In genomic region chr2:179344970-179345369, GRCh38 we compare ENCODE assay signal across 14 cellular contexts.
DNase-seq lines count a peak whose midpoint lies in the region; ATAC-seq and TF ChIP-seq lines count a peak whose summit lies in the region.
"Had no signal": no experiment of that assay in that cellular context is flagged by ENCODE, and none has a peak within 500 bp of the region (broad histone marks: within the 10 kb centered on the region; RNA-seq: fewer than 3 reads in every experiment).

No MANE protein-coding gene starts in this region.

- H3K4me3 ChIP-seq in HCT116 (replicated peaks in 1 of 2; ENCODE audit: low read depth in 1 of 2, low read length in 2 of 2) (no peak overlapping the region), right atrium auricular region (no peak overlapping the region), smooth muscle cell (no peak overlapping the region)
- H3K4me3 ChIP-seq: left lung had no signal

- POLR2A ChIA-PET in HCT116 (lab: Charles Lee), result no interaction called here
- POLR2A ChIA-PET in MCF 10A (lab: Yijun Ruan, JAX), result no interaction called here
- POLR2A ChIA-PET in activated CD4-positive, alpha-beta T cell treated with anti-CD3 and anti-CD28 coated beads for 36 hours (lab: Charles Lee), result no interaction called here

- H3K27me3 ChIP-seq in HCT116 (ENCODE audit: insufficient read depth, low read length) (no peaks in the 10 kb centered on the region), right atrium auricular region (no peaks in the 10 kb centered on the region), smooth muscle cell (ENCODE audit: low read depth) (no peaks in the 10 kb centered on the region)
- H3K27me3 ChIP-seq: left lung, neutrophil had no signal

- H3K27me3 Mint-ChIP-seq in MCF 10A (ENCODE audit: insufficient read depth, unreplicated experiment), result no peaks in the 10 kb centered on the region
- H3K27me3 Mint-ChIP-seq in activated CD4-positive, alpha-beta T cell treated with anti-CD3 and anti-CD28 coated beads for 36 hours, result no peaks in the 10 kb centered on the region
- H3K27me3 Mint-ChIP-seq: T-cell had no signal

- H4K20me1 ChIP-seq in HCT116 (ENCODE audit: insufficient read depth), result no peaks in the 10 kb centered on the region
- no peaks in the 10 kb centered on the region for H4K20me1 ChIP-seq in smooth muscle cell (ENCODE audit: low read depth)

- H3F3A ChIP-seq in smooth muscle cell (ENCODE audit: low read depth), result no peaks in the 10 kb centered on the region

- no peak overlapping the region for H3K4me3 Mint-ChIP-seq in MCF 10A (ENCODE audit: unreplicated experiment)
- H3K4me3 Mint-ChIP-seq in activated CD4-positive, alpha-beta T cell treated with anti-CD3 and anti-CD28 coated beads for 36 hours, result no peak overlapping the region
- H3K4me3 Mint-ChIP-seq: T-cell had no signal

- H3K4me2 ChIP-seq in HCT116 (ENCODE audit: low read length) (no peak overlapping the region), smooth muscle cell (peak overlapping the region; percentile 38)

- H3K4me1 Mint-ChIP-seq in MCF 10A (ENCODE audit: insufficient read depth, unreplicated experiment), result peaks cover 22% of the 10 kb centered on the region
- no peaks in the 10 kb centered on the region for H3K4me1 Mint-ChIP-seq in activated CD4-positive, alpha-beta T cell treated with anti-CD3 and anti-CD28 coated beads for 36 hours
- H3K4me1 Mint-ChIP-seq: T-cell had no signal

- TF ChIP-seq CTCF in HCT116 (IDR thresholded peaks at IDR 0.05 in 2 of 3, conservative IDR thresholded peaks at IDR 0.05 in 1 of 3; ENCODE audit: borderline replicate concordance in 1 of 3, insufficient read depth in 1 of 3, low read depth in 2 of 3, low read length in 2 of 3) (no peak), MCF 10A (IDR thresholded peaks at IDR 0.05; ENCODE audit: unreplicated experiment) (no peak), right atrium auricular region (IDR thresholded peaks at IDR 0.05) (no peak), smooth muscle cell (IDR thresholded peaks at IDR 0.05; ENCODE audit: borderline replicate concordance, insufficient read depth, poor library complexity, severe bottlenecking) (no peak)

- H3K27ac ChIP-seq in HCT116 (ENCODE audit: low read depth, low read length), result no peak overlapping the region
- H3K27ac ChIP-seq in right atrium auricular region, result peak overlapping the region; percentile 57 to 61
- H3K27ac ChIP-seq in smooth muscle cell (ENCODE audit: low read depth), result peak overlapping the region; percentile 52
- H3K27ac ChIP-seq: left lung, neutrophil had no signal

- H3K36me3 Mint-ChIP-seq in MCF 10A (ENCODE audit: insufficient read depth, unreplicated experiment), result no peaks in the 10 kb centered on the region
- no peaks in the 10 kb centered on the region for H3K36me3 Mint-ChIP-seq in activated CD4-positive, alpha-beta T cell treated with anti-CD3 and anti-CD28 coated beads for 36 hours (ENCODE audit: low read depth)
- H3K36me3 Mint-ChIP-seq: T-cell had no signal

- H3K9me3 Mint-ChIP-seq in MCF 10A (ENCODE audit: unreplicated experiment), result no peaks in the 10 kb centered on the region
- no peaks in the 10 kb centered on the region for H3K9me3 Mint-ChIP-seq in activated CD4-positive, alpha-beta T cell treated with anti-CD3 and anti-CD28 coated beads for 36 hours (ENCODE audit: low read depth)
- H3K9me3 Mint-ChIP-seq: T-cell had no signal

- H2AFZ ChIP-seq in HCT116 (ENCODE audit: low read depth, low read length, poor library complexity, severe bottlenecking) (peak overlapping the region; percentile 69), smooth muscle cell (ENCODE audit: low read depth) (peak overlapping the region; percentile 83)

- peaks cover 7 to 11% of the 10 kb centered on the region in 2 experiments; a peak in 2 of 4 replicates for H3K4me1 ChIP-seq in HCT116 (ENCODE audit: control insufficient read depth in 1 of 2, insufficient read depth in 2 of 2, low read length in 2 of 2)
- H3K4me1 ChIP-seq in right atrium auricular region, result peaks cover 0 to 6% of the 10 kb centered on the region in 2 donors
- peaks cover 10% of the 10 kb centered on the region for H3K4me1 ChIP-seq in smooth muscle cell (ENCODE audit: low read depth)

- TF ChIP-seq POLR2A in HCT116 (IDR thresholded peaks at IDR 0.05; ENCODE audit: borderline replicate concordance, extremely low read depth, insufficient read depth, insufficient read length), result no peak

- no TSS peak for BruUV-seq in HCT116 (replicated peaks; lab: Mats Ljungman, UMichigan)
- no TSS peak for BruUV-seq in MCF 10A (replicated peaks; lab: Mats Ljungman, UMichigan)

- no peak for ATAC-seq in HCT116
- ATAC-seq in activated CD4-positive, alpha-beta T cell treated with anti-CD3 and anti-CD28 coated beads for 36 hours, result no peak
- ATAC-seq: T-cell had no signal

- H3K79me2 ChIP-seq in HCT116 (ENCODE audit: insufficient read depth, low read length), result no peaks in the 10 kb centered on the region
- H3K79me2 ChIP-seq in smooth muscle cell (ENCODE audit: low read depth), result no peaks in the 10 kb centered on the region

- intact Hi-C loops in HCT116 (cut with micrococcal nuclease), result no loop called here
- intact Hi-C loops in MCF 10A (cut with micrococcal nuclease), result no loop called here
- intact Hi-C loops in activated CD4-positive, alpha-beta T cell treated with anti-CD3 and anti-CD28 coated beads for 36 hours (cut with DNase I, micrococcal nuclease), result no loop called here

- H3K9me3 ChIP-seq in HCT116 (ENCODE audit: control insufficient read depth in 1 of 2, insufficient read depth in 1 of 2, low read depth in 1 of 2, low read length in 2 of 2) (no peaks in the 10 kb centered on the region), right atrium auricular region (no peaks in the 10 kb centered on the region), smooth muscle cell (replicated peaks; ENCODE audit: low read depth) (no peaks in the 10 kb centered on the region)
- H3K9me3 ChIP-seq: left lung, neutrophil had no signal

- no peak for TF ChIP-seq RAD21 in HCT116 (IDR thresholded peaks at IDR 0.05; ENCODE audit: low read depth)

- H3K27ac Mint-ChIP-seq in MCF 10A (ENCODE audit: low read depth, unreplicated experiment), result peak overlapping the region; percentile 62
- no peak overlapping the region for H3K27ac Mint-ChIP-seq in activated CD4-positive, alpha-beta T cell treated with anti-CD3 and anti-CD28 coated beads for 36 hours
- H3K27ac Mint-ChIP-seq: T-cell had no signal

- H3K36me3 ChIP-seq in HCT116 (ENCODE audit: control insufficient read depth in 1 of 2, insufficient read depth in 2 of 2, low read length in 2 of 2), result no peaks in the 10 kb centered on the region
- H3K36me3 ChIP-seq in right atrium auricular region, result no peaks in the 10 kb centered on the region
- H3K36me3 ChIP-seq in smooth muscle cell (ENCODE audit: low read depth), result no peaks in the 10 kb centered on the region
- H3K36me3 ChIP-seq: left lung, neutrophil had no signal

- H3K9ac ChIP-seq in HCT116 (ENCODE audit: low read length), result no peak overlapping the region
- H3K9ac ChIP-seq in smooth muscle cell (ENCODE audit: low read depth), result peak overlapping the region; percentile 32

- DNase-seq in HCT116 (ENCODE audit: low read depth, low spot score) (no peak), MCF 10A (ENCODE audit: unreplicated experiment) (no peak), right atrium auricular region (ENCODE audit: low spot score) (no peak), smooth muscle cell (lab: John Stamatoyannopoulos, UW; ENCODE audit: unreplicated experiment) (no peak), GF-D8 (lab: John Stamatoyannopoulos, UW) (no peak)
- DNase-seq in activated CD4-positive, alpha-beta T cell treated with anti-CD3 and anti-CD28 coated beads for 36 hours, result no peak
- no peak for DNase-seq in central memory CD4-positive, alpha-beta T cell
- DNase-seq in effector CD8-positive, alpha-beta T cell (lab: John Stamatoyannopoulos, UW), result no peak
- DNase-seq: activated T-cell treated with anti-CD3 and anti-CD28 coated beads, Interleukin-2, amount 50 U/mL, for 48 hours; DMS79; left lung; NCI-H1417; T-cell had no signal

- RAD21 ChIA-PET in HCT116 (lab: Charles Lee; ENCODE audit: low non-redundant PET in 1 of 2, low total read pairs in 2 of 2, uncharacterized antibody in 2 of 2, unreplicated experiment in 2 of 2), result no interaction called here

- CTCF ChIA-PET in HCT116 (lab: Charles Lee) (interaction anchor here (0.7 kb wide), 1 partner anchor 126 kb away, joined by 3 read pairs; no protein-coding TSS in a partner anchor), MCF 10A (lab: Yijun Ruan, JAX) (interaction anchor here (0.6 to 1.7 kb wide), 4 partner anchors 9 to 126 kb away, joined by 3 to 5 read pairs (median 4); no protein-coding TSS in a partner anchor)
- CTCF ChIA-PET in activated CD4-positive, alpha-beta T cell treated with anti-CD3 and anti-CD28 coated beads for 36 hours (lab: Charles Lee), result interaction anchor here (0.6 kb wide), 1 partner anchor 933 kb away, joined by 4 read pairs; no protein-coding TSS in a partner anchor

- no peaks in the 10 kb centered on the region for H3K9me2 ChIP-seq in HCT116 (ENCODE audit: insufficient read depth)

- 83% methylated on average over 1 of the region's 1 CpG for WGBS in smooth muscle cell (ENCODE audit: low lambda C conversion rate)

TF ChIP-seq in HCT116, 20 proteins besides CTCF, POLR2A, EP300 and RAD21:
- no peak for TF ChIP-seq EZH2 (IDR thresholded peaks at IDR 0.05)
- TF ChIP-seq ZFX (IDR thresholded peaks at IDR 0.05), result no peak
- no peak for TF ChIP-seq SIN3A (IDR thresholded peaks at IDR 0.05; ENCODE audit: low read depth)
- no peak for TF ChIP-seq TCF7L2 (IDR thresholded peaks at IDR 0.05; ENCODE audit: borderline replicate concordance, extremely low read depth, insufficient read depth, insufficient read length)
- TF ChIP-seq CBX3 (IDR thresholded peaks at IDR 0.05; ENCODE audit: low read depth), result no peak
- TF ChIP-seq ELF1 (IDR thresholded peaks at IDR 0.05; ENCODE audit: borderline replicate concordance, low read depth), result no peak
